12 cellular contexts compared by ENCODE assay signal in genomic region chr12:89327477-89328094, GRCh38.
"Had no signal": no experiment of that assay in that cellular context is flagged by ENCODE, and none has a peak within 500 bp of the region (broad histone marks: within the 10 kb centered on the region; RNA-seq: fewer than 3 reads in every experiment).

No MANE protein-coding gene starts in this region.

- H3K27me3 ChIP-seq: foreskin keratinocyte, thyroid gland had no signal

- H3K4me3 Mint-ChIP-seq: activated B cell treated with CpG ODN at 0.5 μM for 24 hours; activated naive CD4-positive, alpha-beta T cell treated with anti-CD3 and anti-CD28 coated beads, Interleukin-2, amount 10 ng/mL, durations not matched to agents 7 days and 5 days; activated T-helper 17 cell treated with anti-CD3 and anti-CD28 coated beads, Interleukin-2, amount 50 U/mL, for 72 hours; stimulated activated naive CD8-positive, alpha-beta T cell treated with anti-CD3 and anti-CD28 coated beads, Interleukin-15, Interleukin-2, amounts not matched to agents 100 ng/mL and 50 ng/mL, for 24 hours had no signal

- H3K9me3 ChIP-seq: prostate gland, thyroid gland had no signal

- DNase-seq: activated B cell treated with CpG ODN at 0.5 μM for 24 hours; activated CD4-positive, alpha-beta T cell treated with anti-CD3 and anti-CD28 coated beads, Interleukin-2, amount 50 U/mL, for 1 hour; activated naive CD4-positive, alpha-beta T cell treated with anti-CD3 and anti-CD28 coated beads, Interleukin-2, amount 10 ng/mL, durations not matched to agents 7 days and 5 days; activated T-cell treated with anti-CD3 and anti-CD28 coated beads for 4 hours; foreskin keratinocyte; left ventricle myocardium superior; stimulated activated CD4-positive, alpha-beta T cell treated with anti-CD3 and anti-CD28 coated beads, Interleukin-4, amount 100 ng/mL, for 1 hour; stimulated activated CD8-positive, alpha-beta memory T cell treated with anti-CD3 and anti-CD28 coated beads, Interleukin-4, amount 100 ng/mL, for 48 hours; thyroid gland had no signal

- H3K4me1 ChIP-seq: foreskin keratinocyte, prostate gland had no signal

- H3K27me3 Mint-ChIP-seq: activated T-helper 17 cell treated with anti-CD3 and anti-CD28 coated beads, Interleukin-2, amount 50 U/mL, for 72 hours; stimulated activated naive CD8-positive, alpha-beta T cell treated with anti-CD3 and anti-CD28 coated beads, Interleukin-15, Interleukin-2, amounts not matched to agents 100 ng/mL and 50 ng/mL, for 24 hours had no signal

- H3K4me1 Mint-ChIP-seq: activated T-helper 17 cell treated with anti-CD3 and anti-CD28 coated beads, Interleukin-2, amount 50 U/mL, for 72 hours had no signal

- H3K27ac Mint-ChIP-seq: activated B cell treated with CpG ODN at 0.5 μM for 24 hours; activated naive CD4-positive, alpha-beta T cell treated with anti-CD3 and anti-CD28 coated beads, Interleukin-2, amount 10 ng/mL, durations not matched to agents 7 days and 5 days; activated T-helper 17 cell treated with anti-CD3 and anti-CD28 coated beads, Interleukin-2, amount 50 U/mL, for 72 hours; stimulated activated naive CD8-positive, alpha-beta T cell treated with anti-CD3 and anti-CD28 coated beads, Interleukin-15, Interleukin-2, amounts not matched to agents 100 ng/mL and 50 ng/mL, for 24 hours had no signal

- H3K27ac ChIP-seq: foreskin keratinocyte, prostate gland, thyroid gland had no signal

- H3K4me3 ChIP-seq: prostate gland, thyroid gland had no signal

- H3K36me3 ChIP-seq: prostate gland, thyroid gland had no signal
